ENCODE assay signal across 10 cellular contexts in the genomic region with DNA sequence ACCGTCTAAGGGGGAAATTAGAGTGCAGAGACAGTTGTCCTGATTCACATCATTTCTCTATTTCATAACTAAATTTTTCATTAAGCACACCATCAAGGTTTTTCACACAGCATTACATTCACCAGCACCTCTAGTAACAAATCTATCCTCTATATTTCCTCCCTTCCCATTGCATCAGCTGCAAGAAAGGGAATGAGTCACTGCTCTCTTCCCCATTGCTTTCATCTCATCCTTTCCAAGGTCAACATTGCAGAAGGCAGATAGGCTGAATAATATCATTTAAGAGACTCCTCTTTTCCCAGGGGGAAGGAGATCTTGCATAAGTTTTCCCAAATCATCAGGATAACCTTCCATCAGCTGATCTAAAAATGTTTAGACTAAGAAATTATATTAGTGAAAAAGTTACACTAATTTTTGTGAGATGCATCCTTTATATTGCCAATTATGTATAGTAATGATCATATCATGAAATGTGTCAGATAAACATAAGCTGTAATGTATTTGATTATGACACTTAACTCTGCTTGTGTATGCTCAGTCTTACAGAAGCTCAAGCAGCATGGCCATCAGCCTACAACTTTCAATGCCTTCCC. TPM values are rescaled to one million over a fixed set of nuclear protein-coding genes. Genes with fewer than 3 reads are reported as not detected.
DNase-seq lines count a peak whose midpoint lies in the region; TF ChIP-seq lines count a peak whose summit lies in the region.
"Had no signal": no experiment of that assay in that cellular context is flagged by ENCODE, and none has a peak within 500 bp of the region (broad histone marks: within the 10 kb centered on the region; RNA-seq: fewer than 3 reads in every experiment).

No MANE protein-coding gene starts in this region.

- no peaks in the 10 kb centered on the region for H3K9me3 Mint-ChIP-seq in activated naive CD8-positive, alpha-beta T cell (ENCODE audit: low read depth)
- peaks cover 0 to 5% (median 0%) of the 10 kb centered on the region in 8 donors for H3K9me3 Mint-ChIP-seq in CD4-positive, alpha-beta memory T cell
- H3K9me3 Mint-ChIP-seq: IgD-negative memory B cell had no signal

- DNase-seq in COLO829 (ENCODE audit: low spot score) (peak; percentile 66), coronary artery (ENCODE audit: low spot score) (no peak), NCI-H187 treated with DMSO at 0.1 percent for 48 hours (lab: John Stamatoyannopoulos, UW) (no peak)
- DNase-seq in activated CD4-positive, CD25-positive, alpha-beta regulatory T cell (lab: John Stamatoyannopoulos, UW) = no peak
- no peak for DNase-seq in CD4-positive, alpha-beta memory T cell
- DNase-seq: activated CD4-positive, alpha-beta T cell treated with anti-CD3 and anti-CD28 coated beads, Interleukin-2, amount 50 U/mL, for 1 hour had no signal

- H3K9ac ChIP-seq in HUES48 (ENCODE audit: low read depth, low read length) (no peak overlapping the region), liver (ENCODE audit: low read depth in 1 of 2, low read length in 2 of 2) (no peak overlapping the region)

- WGBS in liver = 89% methylated on average over 1 of the region's 1 CpG

- H3K27me3 ChIP-seq in HUES48 (ENCODE audit: control insufficient read depth, insufficient read depth, low read length) = no peaks in the 10 kb centered on the region
- H3K27me3 ChIP-seq in liver (ENCODE audit: control insufficient read depth in 4 of 4, insufficient read depth in 4 of 4, low read length in 3 of 4) = no peaks in the 10 kb centered on the region
- no peaks in the 10 kb centered on the region for H3K27me3 ChIP-seq in CD4-positive, alpha-beta memory T cell (ENCODE audit: insufficient read depth, low read length)

- intact Hi-C loops in CD4-positive, alpha-beta memory T cell (cut with micrococcal nuclease) = no loop called here

- no peak for TF ChIP-seq CTCF in liver (IDR thresholded peaks at IDR 0.05; ENCODE audit: low read depth, low read length, missing input control)
- TF ChIP-seq CTCF in coronary artery (IDR thresholded peaks at IDR 0.05) = no peak

- peak overlapping the region; percentile 11 for H3K4me3 Mint-ChIP-seq in activated naive CD8-positive, alpha-beta T cell
- H3K4me3 Mint-ChIP-seq in CD4-positive, alpha-beta memory T cell = peak overlapping the region in 2 of 8 donors; percentile 7 to 25

- H3K27ac Mint-ChIP-seq in activated naive CD8-positive, alpha-beta T cell = peak overlapping the region; percentile 3
- peak overlapping the region in 1 of 7 donors; percentile 10 for H3K27ac Mint-ChIP-seq in CD4-positive, alpha-beta memory T cell
- H3K27ac Mint-ChIP-seq: IgD-negative memory B cell had no signal

- H3K36me3 ChIP-seq in HUES48 (ENCODE audit: control insufficient read depth, insufficient read depth, low read length) = 0 out of 2 replicates have a peak, but pooled peaks cover 4% of the 10 kb centered on the region
- H3K36me3 ChIP-seq in liver (ENCODE audit: control insufficient read depth in 4 of 4, insufficient read depth in 3 of 4, low read depth in 1 of 4, low read length in 3 of 4) = no peaks in the 10 kb centered on the region
- no peaks in the 10 kb centered on the region for H3K36me3 ChIP-seq in CD4-positive, alpha-beta memory T cell (ENCODE audit: insufficient read depth, low read length)

- TF ChIP-seq RAD21 in liver (IDR thresholded peaks at IDR 0.05) = no peak

- no peaks in the 10 kb centered on the region for H3K27me3 Mint-ChIP-seq in activated naive CD8-positive, alpha-beta T cell
- H3K27me3 Mint-ChIP-seq in CD4-positive, alpha-beta memory T cell = no peaks in the 10 kb centered on the region
- H3K27me3 Mint-ChIP-seq: IgD-negative memory B cell had no signal

- no peak overlapping the region for H3K4me3 ChIP-seq in HUES48 (ENCODE audit: low read depth, low read length)
- H3K4me3 ChIP-seq in liver (ENCODE audit: low read depth in 1 of 3, low read length in 3 of 3) = no peak overlapping the region
- no peak overlapping the region for H3K4me3 ChIP-seq in coronary artery
- no peak overlapping the region for H3K4me3 ChIP-seq in CD4-positive, alpha-beta memory T cell (ENCODE audit: low read length in 2 of 2)

- H3K4me1 ChIP-seq in HUES48 (ENCODE audit: control insufficient read depth, insufficient read depth, low read length) (peaks cover 20% of the 10 kb centered on the region), liver (ENCODE audit: control insufficient read depth in 4 of 4, insufficient read depth in 4 of 4, low read length in 3 of 4) (peaks cover 3 to 37% (median 20%) of the 10 kb centered on the region in 4 donors)
- peaks cover 53% of the 10 kb centered on the region for H3K4me1 ChIP-seq in CD4-positive, alpha-beta memory T cell (ENCODE audit: insufficient read depth, low read length)

- H3K9me3 ChIP-seq in HUES48 (ENCODE audit: control insufficient read depth, insufficient read depth, low read length) (no peaks in the 10 kb centered on the region), liver (ENCODE audit: control insufficient read depth in 4 of 4, low read length in 3 of 4) (no peaks in the 10 kb centered on the region)
- H3K9me3 ChIP-seq in CD4-positive, alpha-beta memory T cell (ENCODE audit: control insufficient read depth in 1 of 2, low read length in 2 of 2) = no peaks in the 10 kb centered on the region

- CTCF ChIA-PET in CD4-positive, alpha-beta memory T cell (lab: Charles Lee; ENCODE audit: partially characterized antibody) = interaction anchor here (1.0 to 5.4 kb wide), 4 partner anchors 9 to 425 kb away, joined by 3 to 28 read pairs (median 7); no protein-coding TSS in a partner anchor

- peaks cover 18% of the 10 kb centered on the region for H3K36me3 Mint-ChIP-seq in activated naive CD8-positive, alpha-beta T cell
- peaks cover 0 to 14% of the 10 kb centered on the region in 2 donors for H3K36me3 Mint-ChIP-seq in CD4-positive, alpha-beta memory T cell

- H3K4me1 Mint-ChIP-seq in activated naive CD8-positive, alpha-beta T cell (ENCODE audit: low read depth) = peaks cover 41% of the 10 kb centered on the region
- peaks cover 34 to 67% (median 44%) of the 10 kb centered on the region in 4 donors for H3K4me1 Mint-ChIP-seq in CD4-positive, alpha-beta memory T cell

- H3K27ac ChIP-seq in HUES48 (ENCODE audit: low read depth, low read length) (peak overlapping the region; percentile 42), liver (ENCODE audit: low read depth in 1 of 2, low read length in 2 of 2) (peak overlapping the region in 1 of 2 donors; percentile 7), coronary artery (no peak overlapping the region)
- no peak overlapping the region for H3K27ac ChIP-seq in CD4-positive, alpha-beta memory T cell (ENCODE audit: low read depth, low read length)

- POLR2A ChIA-PET in CD4-positive, alpha-beta memory T cell (lab: Charles Lee; ENCODE audit: partially characterized antibody) = no interaction called here

TF ChIP-seq in liver, 16 proteins besides CTCF, POLR2A, EP300 and RAD21:
- TF ChIP-seq HNF4A (conservative IDR thresholded peaks at IDR 0.05) (peak in 1 of 2 donors; percentile 15), JUND (IDR thresholded peaks at IDR 0.05) (peak; percentile 90 to 95), YY1 (IDR thresholded peaks at IDR 0.05) (no peak), RXRA (IDR thresholded peaks at IDR 0.05) (peak in 1 of 2 donors; percentile 17), FOXA1 (IDR thresholded peaks at IDR 0.05) (no peak), FOXA2 (IDR thresholded peaks at IDR 0.05) (peak; percentile 12)
- TF ChIP-seq, protein P1, sequence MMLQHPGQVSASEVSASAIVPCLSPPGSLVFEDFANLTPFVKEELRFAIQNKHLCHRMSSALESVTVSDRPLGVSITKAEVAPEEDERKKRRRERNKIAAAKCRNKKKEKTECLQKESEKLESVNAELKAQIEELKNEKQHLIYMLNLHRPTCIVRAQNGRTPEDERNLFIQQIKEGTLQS (IDR thresholded peaks at IDR 0.05) = peak; percentile 88
TF ChIP-seq in liver: peak in this region for 5.

RNA-seq across cellular contexts. Expression of a gene that starts 4.3 kb away (rescaled TPM):
- 10 to 100 TPM; 12.9 to 14.4 TPM for total RNA-seq in liver
- 1 to 10 TPM; 3.9 to 7.5 TPM for polyA plus RNA-seq in liver
- 10 to 100 TPM in 1 of 2 experiments, 1 to 10 TPM in 1; 9.5 to 12.4 TPM for total RNA-seq in CD4-positive, alpha-beta memory T cell
- polyA plus RNA-seq in CD4-positive, alpha-beta memory T cell = 10 to 100 TPM in 1 of 2 donors, 1 to 10 TPM in 1; 8.4 to 19.1 TPM

RNA-seq across cellular contexts. Expression of a gene that starts 4.5 kb away (rescaled TPM):
- total RNA-seq in liver = 10 to 100 TPM in 1 of 2 donors, under 1 TPM in 1; 0.17 to 17.9 TPM
- polyA plus RNA-seq in liver = 1 to 10 TPM in 1 of 2 donors, under 1 TPM in 1; 0.33 to 1.1 TPM
- total RNA-seq in CD4-positive, alpha-beta memory T cell = under 1 TPM; 0.06 to 0.15 TPM
- polyA plus RNA-seq in CD4-positive, alpha-beta memory T cell = under 1 TPM in 1 of 2 donors, not detected in 1; 0.09 TPM
